1 cellular context compared by ENCODE assay signal in the genomic region with DNA sequence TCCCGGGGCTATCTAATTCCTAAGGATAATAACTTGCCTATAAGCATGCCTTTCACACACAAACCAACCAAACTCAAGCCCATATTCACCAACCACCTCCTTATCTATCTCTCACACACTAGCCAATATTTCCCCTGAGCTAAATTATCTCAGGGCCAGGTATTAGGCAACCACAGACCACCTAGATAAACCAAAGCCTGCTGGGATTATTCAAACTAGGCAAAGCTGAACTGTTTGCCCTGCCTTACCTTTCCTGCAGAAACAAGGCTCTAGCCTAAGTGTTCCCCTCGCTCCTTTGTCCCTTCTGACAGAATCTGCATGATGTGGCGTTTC.
TF ChIP-seq lines count a peak whose summit lies in the region.

No MANE protein-coding gene starts in this region.

TF ChIP-seq in K562, 482 proteins besides CTCF, POLR2A, EP300 and RAD21 (continued from another document):
- TF ChIP-seq TSC22D4 (tag; IDR thresholded peaks at IDR 0.05) (no peak), FOXM1 (IDR thresholded peaks at IDR 0.05; ENCODE audit: low read depth) (peak; percentile 78), FOXM1 (CRISPR knock-in tag; IDR thresholded peaks at IDR 0.05; ENCODE audit: low read depth) (no peak), ZKSCAN3 (CRISPR knock-in tag; IDR thresholded peaks at IDR 0.05) (no peak), ARID2 (IDR thresholded peaks at IDR 0.05) (no peak), POU5F1 (IDR thresholded peaks at IDR 0.05; ENCODE audit: borderline replicate concordance, low read depth, low read length, partially characterized antibody) (no peak), KLF13 (tag; IDR thresholded peaks at IDR 0.05; ENCODE audit: borderline replicate concordance, low read depth) (no peak), ZNF324 (CRISPR knock-in tag; IDR thresholded peaks at IDR 0.05) (no peak), ZNF717 (CRISPR knock-in tag; IDR thresholded peaks at IDR 0.05) (no peak), ZNF707 (CRISPR knock-in tag; conservative IDR thresholded peaks at IDR 0.05) (no peak), MAFG (tag; conservative IDR thresholded peaks at IDR 0.05) (no peak), RBM34 (IDR thresholded peaks at IDR 0.05; ENCODE audit: borderline replicate concordance, insufficient read depth, low read length) (no peak), NFYB (IDR thresholded peaks at IDR 0.05; ENCODE audit: extremely low read depth, insufficient read length) (no peak), RBBP5 (IDR thresholded peaks at IDR 0.05; ENCODE audit: borderline replicate concordance, insufficient read depth, low read length, poor library complexity, severe bottlenecking) (no peak)
- TF ChIP-seq, protein P1, sequence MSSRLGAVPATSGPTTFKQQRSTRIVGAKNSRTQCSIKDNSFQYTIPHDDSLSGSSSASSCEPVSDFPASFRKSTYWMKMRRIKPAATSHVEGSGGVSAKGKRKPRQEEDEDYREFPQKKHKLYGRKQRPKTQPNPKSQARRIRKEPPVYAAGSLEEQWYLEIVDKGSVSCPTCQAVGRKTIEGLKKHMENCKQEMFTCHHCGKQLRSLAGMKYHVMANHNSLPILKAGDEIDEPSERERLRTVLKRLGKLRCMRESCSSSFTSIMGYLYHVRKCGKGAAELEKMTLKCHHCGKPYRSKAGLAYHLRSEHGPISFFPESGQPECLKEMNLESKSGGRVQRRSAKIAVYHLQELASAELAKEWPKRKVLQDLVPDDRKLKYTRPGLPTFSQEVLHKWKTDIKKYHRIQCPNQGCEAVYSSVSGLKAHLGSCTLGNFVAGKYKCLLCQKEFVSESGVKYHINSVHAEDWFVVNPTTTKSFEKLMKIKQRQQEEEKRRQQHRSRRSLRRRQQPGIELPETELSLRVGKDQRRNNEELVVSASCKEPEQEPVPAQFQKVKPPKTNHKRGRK (tag; IDR thresholded peaks at IDR 0.05): no peak
- TF ChIP-seq, protein P2, sequence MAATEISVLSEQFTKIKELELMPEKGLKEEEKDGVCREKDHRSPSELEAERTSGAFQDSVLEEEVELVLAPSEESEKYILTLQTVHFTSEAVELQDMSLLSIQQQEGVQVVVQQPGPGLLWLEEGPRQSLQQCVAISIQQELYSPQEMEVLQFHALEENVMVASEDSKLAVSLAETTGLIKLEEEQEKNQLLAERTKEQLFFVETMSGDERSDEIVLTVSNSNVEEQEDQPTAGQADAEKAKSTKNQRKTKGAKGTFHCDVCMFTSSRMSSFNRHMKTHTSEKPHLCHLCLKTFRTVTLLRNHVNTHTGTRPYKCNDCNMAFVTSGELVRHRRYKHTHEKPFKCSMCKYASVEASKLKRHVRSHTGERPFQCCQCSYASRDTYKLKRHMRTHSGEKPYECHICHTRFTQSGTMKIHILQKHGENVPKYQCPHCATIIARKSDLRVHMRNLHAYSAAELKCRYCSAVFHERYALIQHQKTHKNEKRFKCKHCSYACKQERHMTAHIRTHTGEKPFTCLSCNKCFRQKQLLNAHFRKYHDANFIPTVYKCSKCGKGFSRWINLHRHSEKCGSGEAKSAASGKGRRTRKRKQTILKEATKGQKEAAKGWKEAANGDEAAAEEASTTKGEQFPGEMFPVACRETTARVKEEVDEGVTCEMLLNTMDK (IDR thresholded peaks at IDR 0.05; ENCODE audit: borderline replicate concordance, insufficient read depth, low read depth, low read length, poor library complexity, severe bottlenecking): no peak
